Comparison of ENCODE assay signal across 20 cellular contexts in genomic region chr10:114021135-114021534, GRCh38. TPM values are rescaled to one million over a fixed set of nuclear protein-coding genes. Genes with fewer than 3 reads are reported as not detected.
DNase-seq lines count a peak whose midpoint lies in the region; ATAC-seq and TF ChIP-seq lines count a peak whose summit lies in the region.
"Had no signal": no experiment of that assay in that cellular context is flagged by ENCODE, and none has a peak within 500 bp of the region (broad histone marks: within the 10 kb centered on the region; RNA-seq: fewer than 3 reads in every experiment).

No MANE protein-coding gene starts in this region.

- DNase-seq in Right ventricle myocardium inferior (ENCODE audit: missing footprints) (no peak), right atrium auricular region (ENCODE audit: low spot score) (no peak), head of caudate nucleus (peak in 27 of 42 donors; percentile 17 to 70 (median 44)), right cardiac atrium (peak; percentile 26 to 66 (median 53)), upper lobe of right lung (no peak), HuH-7.5 (ENCODE audit: low spot score) (no peak), NCI-H524 treated with DMSO at 0.1 percent for 48 hours (lab: John Stamatoyannopoulos, UW) (no peak), superior temporal gyrus (ENCODE audit: extremely low spot score) (no peak)
- DNase-seq: 8988T, COR-L47, EL, GM23248, NCI-H1417 treated with DMSO at 0.1 percent for 48 hours, NCI-H1930, NCI-H2171, NCI-H446 treated with DMSO at 0.1 percent for 48 hours, NCI-H774 had no signal

- ATAC-seq in Right ventricle myocardium inferior (peak; percentile 44), right cardiac atrium (no peak), upper lobe of right lung (peak; percentile 53)
- ATAC-seq: HCT116 had no signal

- H3K27ac ChIP-seq in right atrium auricular region (peak overlapping the region in 1 of 2 donors; percentile 81), right cardiac atrium (ENCODE audit: low read length) (peak overlapping the region; percentile 42), upper lobe of right lung (no peak overlapping the region)
- H3K27ac ChIP-seq: GM23248, HL-60, RWPE1 had no signal

- H3K4me3 ChIP-seq in right atrium auricular region (no peak overlapping the region), right cardiac atrium (ENCODE audit: low read length) (no peak overlapping the region), upper lobe of right lung (no peak overlapping the region)
- H3K4me3 ChIP-seq: GM23248 had no signal

- H3K36me3 ChIP-seq in right atrium auricular region (no peaks in the 10 kb centered on the region), upper lobe of right lung (no peaks in the 10 kb centered on the region)

- WGBS in right cardiac atrium: 35% methylated on average over 3 of the region's 3 CpGs

- no peaks in the 10 kb centered on the region for H3K9me3 ChIP-seq in right atrium auricular region
- H3K9me3 ChIP-seq in right cardiac atrium (ENCODE audit: control insufficient read depth, low read length): no peaks in the 10 kb centered on the region
- no peaks in the 10 kb centered on the region for H3K9me3 ChIP-seq in upper lobe of right lung

- H3K4me1 ChIP-seq in right atrium auricular region (peaks cover 0 to 40% of the 10 kb centered on the region in 2 donors), right cardiac atrium (ENCODE audit: control insufficient read depth, insufficient read depth, low read length) (peaks cover 7% of the 10 kb centered on the region), upper lobe of right lung (peaks cover 18% of the 10 kb centered on the region)

- intact Hi-C loops in Right ventricle myocardium inferior (cut with DNase I) (loop anchor here (5.0 kb wide), 1 partner anchor 99 kb away; no protein-coding TSS in a partner anchor), head of caudate nucleus (cut with DNase I) (no loop called here), right cardiac atrium (cut with DNase I) (no loop called here), upper lobe of right lung (cut with DNase I) (no loop called here)

- no peaks in the 10 kb centered on the region for H3K27me3 ChIP-seq in right atrium auricular region
- H3K27me3 ChIP-seq in right cardiac atrium (ENCODE audit: control insufficient read depth, insufficient read depth): no peaks in the 10 kb centered on the region
- H3K27me3 ChIP-seq in upper lobe of right lung: no peaks in the 10 kb centered on the region

- TF ChIP-seq CTCF in right atrium auricular region (IDR thresholded peaks at IDR 0.05): no peak
- no peak for TF ChIP-seq CTCF in upper lobe of right lung (IDR thresholded peaks at IDR 0.05)

RNA-seq across cellular contexts. Expression of gene ADRB1, which starts 22.5 kb away (rescaled TPM):
- total RNA-seq in Right ventricle myocardium inferior (63.1 TPM), right atrium auricular region (10 to 100 TPM; 32.8 to 49.8 TPM), right cardiac atrium (10 to 100 TPM; 39.5 to 60.8 (median 47.1) TPM), upper lobe of right lung (18.6 TPM)
- 33.4 TPM for polyA plus RNA-seq in right cardiac atrium
- total RNA-seq: GM23248 had no signal
- polyA plus RNA-seq: GM23248 had no signal

Comparison
In these comparisons a context has a peak if more than half of its experiments do, and no peak if none do; other contexts are left out.
1. ATAC-seq: peak in Right ventricle myocardium inferior (single experiment) and upper lobe of right lung (single experiment); none in right cardiac atrium (0 of 2).
2. DNase-seq: peak in head of caudate nucleus (27 of 42) and right cardiac atrium (3 of 3); none in Right ventricle myocardium inferior (single experiment), right atrium auricular region (single experiment), upper lobe of right lung (single experiment), HuH-7.5 (single experiment), NCI-H524 treated with DMSO at 0.1 percent for 48 hours (single experiment) and superior temporal gyrus (single experiment).